In the genomic region with DNA sequence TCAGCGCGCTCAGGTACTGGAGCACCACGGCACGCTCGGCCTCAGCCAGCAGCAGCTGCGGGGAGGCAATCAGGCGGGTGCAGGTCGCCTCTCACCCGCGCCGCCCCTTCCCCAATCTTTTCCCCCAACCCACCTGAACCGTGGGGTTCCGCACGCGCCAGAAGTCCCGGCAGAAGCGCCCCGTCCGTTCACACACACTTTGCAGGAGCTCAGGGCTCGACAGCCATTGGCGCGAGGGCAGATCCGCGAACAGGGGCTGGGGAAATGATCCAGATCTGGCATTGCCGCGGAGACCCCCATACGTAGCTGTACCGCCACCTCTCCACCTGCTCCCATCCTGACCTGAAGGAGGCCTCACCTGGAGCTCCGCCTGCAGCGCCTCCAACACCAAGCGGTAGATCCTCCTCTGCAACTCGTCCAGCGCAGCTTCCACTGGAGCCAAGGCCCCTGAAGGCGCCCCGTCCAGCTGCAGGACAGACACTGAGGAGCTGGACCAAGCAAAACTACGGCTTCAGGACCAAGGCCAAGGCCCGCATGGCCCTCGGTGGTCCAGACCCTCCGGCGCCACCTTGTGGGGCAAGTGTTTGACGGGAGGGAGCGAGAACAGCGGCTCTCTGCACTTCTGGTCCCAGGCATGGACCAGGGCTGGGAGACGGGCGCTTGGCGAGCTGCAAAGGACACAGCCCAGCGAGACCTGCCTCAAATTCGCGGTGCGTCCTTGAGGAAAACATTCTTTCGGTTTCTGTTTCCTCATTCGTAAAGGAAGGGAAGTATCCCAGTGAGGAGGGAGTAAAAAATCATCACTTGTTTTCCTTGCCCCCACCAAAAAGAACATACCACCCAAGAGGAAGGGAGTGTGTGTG, we compare ENCODE assay signal across 1 cellular context.
TF ChIP-seq lines count a peak whose summit lies in the region.

No MANE protein-coding gene starts in this region.

TF ChIP-seq in A549, 52 proteins besides CTCF, POLR2A, EP300 and RAD21 (continued from another document):
- TF ChIP-seq, protein P1, sequence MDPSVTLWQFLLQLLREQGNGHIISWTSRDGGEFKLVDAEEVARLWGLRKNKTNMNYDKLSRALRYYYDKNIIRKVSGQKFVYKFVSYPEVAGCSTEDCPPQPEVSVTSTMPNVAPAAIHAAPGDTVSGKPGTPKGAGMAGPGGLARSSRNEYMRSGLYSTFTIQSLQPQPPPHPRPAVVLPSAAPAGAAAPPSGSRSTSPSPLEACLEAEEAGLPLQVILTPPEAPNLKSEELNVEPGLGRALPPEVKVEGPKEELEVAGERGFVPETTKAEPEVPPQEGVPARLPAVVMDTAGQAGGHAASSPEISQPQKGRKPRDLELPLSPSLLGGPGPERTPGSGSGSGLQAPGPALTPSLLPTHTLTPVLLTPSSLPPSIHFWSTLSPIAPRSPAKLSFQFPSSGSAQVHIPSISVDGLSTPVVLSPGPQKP (IDR thresholded peaks at IDR 0.05; ENCODE audit: low read depth, low read length), result no peak
- TF ChIP-seq, protein P2, sequence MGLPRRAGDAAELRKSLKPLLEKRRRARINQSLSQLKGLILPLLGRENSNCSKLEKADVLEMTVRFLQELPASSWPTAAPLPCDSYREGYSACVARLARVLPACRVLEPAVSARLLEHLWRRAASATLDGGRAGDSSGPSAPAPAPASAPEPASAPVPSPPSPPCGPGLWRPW (IDR thresholded peaks at IDR 0.05), result no peak
- no peak for TF ChIP-seq FOSB (CRISPR knock-in tag; IDR thresholded peaks at IDR 0.05)
- TF ChIP-seq HOXB5 (CRISPR knock-in tag; IDR thresholded peaks at IDR 0.05), result peak; percentile 70; the same call in 1 of the 2 replicates
- no peak for TF ChIP-seq HDAC2 (IDR thresholded peaks at IDR 0.05)
- TF ChIP-seq KDM1A (IDR thresholded peaks at IDR 0.05; ENCODE audit: low read depth), result no peak
- TF ChIP-seq RFX5 (IDR thresholded peaks at IDR 0.05), result no peak
- TF ChIP-seq, protein P3, sequence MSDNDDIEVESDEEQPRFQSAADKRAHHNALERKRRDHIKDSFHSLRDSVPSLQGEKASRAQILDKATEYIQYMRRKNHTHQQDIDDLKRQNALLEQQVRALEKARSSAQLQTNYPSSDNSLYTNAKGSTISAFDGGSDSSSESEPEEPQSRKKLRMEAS (IDR thresholded peaks at IDR 0.05), result peak; percentile 77
- peak; percentile 67; the same call in 1 of the 2 replicates for TF ChIP-seq HOXB13 (CRISPR knock-in tag; IDR thresholded peaks at IDR 0.05; ENCODE audit: low read depth)
- 0 out of 2 replicates have a peak, but pooled peaks have one; percentile 57 for TF ChIP-seq MYC (IDR thresholded peaks at IDR 0.05; ENCODE audit: borderline replicate concordance, low read length)
- 0 out of 2 replicates have a peak, but pooled peaks have one; percentile 47 for TF ChIP-seq MAZ (IDR thresholded peaks at IDR 0.05; ENCODE audit: borderline replicate concordance, low read depth, low read length)
- TF ChIP-seq JUNB (IDR thresholded peaks at IDR 0.05), result no peak
- no peak for TF ChIP-seq ZFP36 (IDR thresholded peaks at IDR 0.05; ENCODE audit: borderline replicate concordance, partially characterized antibody)
- no peak for TF ChIP-seq JUN (IDR thresholded peaks at IDR 0.05)
- TF ChIP-seq TP53 (CRISPR knock-in tag; IDR thresholded peaks at IDR 0.05), result no peak
- 0 out of 2 replicates have a peak, but pooled peaks have one; percentile 30 for TF ChIP-seq EHF (CRISPR knock-in tag; IDR thresholded peaks at IDR 0.05)
